Comparison of ENCODE assay signal across 9 cellular contexts in the genomic region with DNA sequence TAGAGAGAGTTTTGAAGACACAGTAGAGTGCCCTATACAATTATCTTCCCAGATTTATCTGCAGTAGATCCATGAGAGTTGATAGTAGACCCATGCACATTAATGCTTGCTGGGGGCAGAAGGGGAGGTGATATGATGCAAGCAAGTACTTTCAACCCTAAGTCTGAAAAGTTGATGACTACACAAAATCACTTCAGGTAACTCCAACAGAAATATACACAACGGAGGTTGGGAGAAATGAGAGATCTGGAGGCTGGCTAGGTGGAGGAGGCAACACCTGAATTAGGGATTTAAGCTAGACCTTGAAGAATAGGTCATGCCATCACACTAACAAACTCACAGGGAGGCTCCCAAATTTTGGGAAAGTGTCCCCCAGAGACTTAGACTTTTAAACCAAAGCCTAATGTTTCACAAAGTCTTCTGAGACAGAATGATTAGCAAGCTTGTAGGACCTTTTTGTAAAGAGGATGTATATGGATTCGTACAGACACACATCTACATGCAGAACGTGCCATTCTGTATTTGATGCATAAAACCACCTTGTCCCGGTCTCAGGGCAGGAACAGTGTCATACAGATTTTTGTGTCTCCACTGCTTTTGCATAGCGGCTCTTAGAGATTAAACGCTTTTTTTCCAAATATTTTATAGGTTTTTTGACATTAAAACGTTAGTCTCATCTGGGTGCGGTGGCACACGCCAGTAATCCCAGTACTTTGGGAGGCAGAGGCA. TPM values are rescaled to one million over a fixed set of nuclear protein-coding genes. Genes with fewer than 3 reads are reported as not detected.
DNase-seq lines count a peak whose midpoint lies in the region; ATAC-seq and TF ChIP-seq lines count a peak whose summit lies in the region.
"Had no signal": no experiment of that assay in that cellular context is flagged by ENCODE, and none has a peak within 500 bp of the region (broad histone marks: within the 10 kb centered on the region; RNA-seq: fewer than 3 reads in every experiment).

No MANE protein-coding gene starts in this region.

- H3K9me3 ChIP-seq in Caco-2 (no peaks in the 10 kb centered on the region), mucosa of descending colon (no peaks in the 10 kb centered on the region)

- no peak overlapping the region for H3K27ac Mint-ChIP-seq in Caco-2 (ENCODE audit: unreplicated experiment)

- POLR2A ChIA-PET in Caco-2 (lab: Charles Lee) = interaction anchor here (0.7 to 1.9 kb wide), 16 partner anchors 12 to 630 kb away, joined by 3 to 23 read pairs (median 4); a partner anchor contains a TSS

- CTCF ChIA-PET in Caco-2 (lab: Charles Lee) = interaction anchor here (0.6 to 1.5 kb wide), 15 partner anchors 11 to 505 kb away, joined by 3 to 12 read pairs (median 3); a partner anchor contains a TSS

- peak overlapping the region; percentile 94 for H3K27ac ChIP-seq in epithelial cell of prostate

- 0 out of 2 replicates have a peak, but pooled peaks cover 2% of the 10 kb centered on the region for H3K36me3 ChIP-seq in Caco-2 (ENCODE audit: control insufficient read depth, insufficient read depth, low read length)
- no peaks in the 10 kb centered on the region for H3K36me3 ChIP-seq in mucosa of descending colon (ENCODE audit: low read depth)

- H3K4me1 Mint-ChIP-seq in Caco-2 (ENCODE audit: low read depth, unreplicated experiment) = peaks cover 9% of the 10 kb centered on the region

- intact Hi-C loops in Caco-2 (cut with micrococcal nuclease; ENCODE audit: unreplicated experiment) = loop anchor here (1.0 kb wide), 1 partner anchor 155 kb away; no protein-coding TSS in a partner anchor
- intact Hi-C loops in mucosa of descending colon (cut with DNase I, micrococcal nuclease) = no loop called here

- peaks cover 7% of the 10 kb centered on the region for H3K36me3 Mint-ChIP-seq in Caco-2 (ENCODE audit: insufficient read depth, unreplicated experiment)

- peak overlapping the region; percentile 44 for H3K4me3 ChIP-seq in Caco-2 (ENCODE audit: low read depth, low read length)
- peak overlapping the region; percentile 92 for H3K4me3 ChIP-seq in NB4 (ENCODE audit: low read depth, low read length)
- H3K4me3 ChIP-seq in retinal pigment epithelial cell (ENCODE audit: low read length) = peak overlapping the region; percentile 96
- H3K4me3 ChIP-seq in mucosa of descending colon = no peak overlapping the region
- H3K4me3 ChIP-seq: lung had no signal

- no peaks in the 10 kb centered on the region for H3K27me3 ChIP-seq in Caco-2 (replicated peaks; ENCODE audit: control insufficient read depth, insufficient read depth, low read length)

- in situ Hi-C loops in ACHN (cut with HindIII; ENCODE audit: low pct_ligation_motif_present, low pct_unique_long_range_greater_than_20kb, low sequenced_read_pairs) = no loop called here

- peak overlapping the region; percentile 84 for H3K4me3 Mint-ChIP-seq in Caco-2 (ENCODE audit: unreplicated experiment)

- no peaks in the 10 kb centered on the region for H3K9me3 Mint-ChIP-seq in Caco-2 (ENCODE audit: unreplicated experiment)

- DNase-seq in Caco-2 = no peak
- no peak for DNase-seq in NB4 (ENCODE audit: low read depth)
- DNase-seq in epithelial cell of prostate (ENCODE audit: low read depth, low spot score) = no peak
- no peak for DNase-seq in retinal pigment epithelial cell (ENCODE audit: low read depth)
- DNase-seq in ACHN = no peak
- no peak for DNase-seq in SIG-M5 (lab: John Stamatoyannopoulos, UW)
- no peak for DNase-seq in mucosa of descending colon

- no peak for ATAC-seq in HG03439 (IDR thresholded peaks at IDR 0.05; ENCODE audit: unreplicated experiment)
- no peak for ATAC-seq in mucosa of descending colon

- no TSS peak for BruUV-seq in Caco-2 (replicated peaks; lab: Mats Ljungman, UMichigan)

- peaks cover 3% of the 10 kb centered on the region; the same call in 1 of the 2 replicates for H3K4me1 ChIP-seq in Caco-2
- peaks cover 15% of the 10 kb centered on the region for H3K4me1 ChIP-seq in mucosa of descending colon (ENCODE audit: low read depth)

- no peak for TF ChIP-seq CTCF in Caco-2 (IDR thresholded peaks at IDR 0.05; ENCODE audit: insufficient read depth in 1 of 2, low read depth in 1 of 2, low read length in 1 of 2, severe bottlenecking in 1 of 2, unreplicated experiment in 1 of 2)
- no peak for TF ChIP-seq CTCF in NB4 (IDR thresholded peaks at IDR 0.05; ENCODE audit: low read depth, low read length)
- TF ChIP-seq CTCF in retinal pigment epithelial cell (conservative IDR thresholded peaks at IDR 0.05; ENCODE audit: low read depth, low read length) = no peak
- TF ChIP-seq CTCF in mucosa of descending colon (IDR thresholded peaks at IDR 0.05) = no peak

- no peak for TF ChIP-seq POLR2A in NB4 (IDR thresholded peaks at IDR 0.05; ENCODE audit: extremely low read depth, insufficient read length)

- H3K27me3 Mint-ChIP-seq in Caco-2 (ENCODE audit: insufficient read depth, unreplicated experiment) = no peaks in the 10 kb centered on the region

RNA-seq across cellular contexts. Expression of a gene that starts 0.9 kb away (rescaled TPM):
- 49.8 and 50.1 TPM in 2 replicates for total RNA-seq in Caco-2 (2022)
- total RNA-seq in mucosa of descending colon = 10 to 100 TPM; 38.9 to 47.0 (median 42.5) TPM

RNA-seq across cellular contexts. Expression of a gene that starts 43.8 kb away (rescaled TPM):
- total RNA-seq in Caco-2 (2022) (not detected in 2 replicates), mucosa of descending colon (not detected)
- total RNA-seq: lung had no signal

RNA-seq across cellular contexts. Expression of a gene that starts 47.9 kb away (rescaled TPM):
- 23.8 and 24.3 TPM in 2 replicates for total RNA-seq in Caco-2 (2022)
- 10 to 100 TPM; 18.5 to 22.5 (median 21.0) TPM for total RNA-seq in mucosa of descending colon
